12 cellular contexts compared by ENCODE assay signal in the genomic region with DNA sequence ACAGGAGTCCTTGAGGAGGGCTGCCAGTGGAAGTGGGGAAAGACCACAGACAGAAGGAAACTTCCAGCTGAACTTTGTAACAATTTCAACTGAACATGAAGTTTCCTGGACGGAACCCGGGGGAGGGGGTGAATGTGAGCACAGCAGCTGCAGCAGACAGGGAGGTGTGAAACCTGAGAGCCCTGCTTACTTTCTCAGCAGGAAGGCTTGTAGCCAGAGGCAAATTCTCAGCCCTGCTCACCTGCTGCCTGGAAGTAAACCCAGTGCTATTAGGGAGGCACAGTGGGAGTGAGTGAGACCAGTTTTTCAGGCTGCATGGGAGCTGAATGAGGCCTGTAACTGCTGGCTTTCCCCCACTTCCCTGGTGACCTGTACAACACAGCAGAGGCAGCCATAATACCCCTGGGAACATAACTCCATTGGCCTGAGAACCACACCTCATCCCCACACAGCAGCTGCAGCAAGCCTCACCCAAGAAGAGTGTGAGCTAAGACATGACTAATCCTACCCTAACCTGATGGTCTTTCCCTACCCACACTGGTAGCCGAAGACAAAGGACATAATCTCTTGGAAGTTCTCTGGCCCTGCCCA. TPM values are rescaled to one million over a fixed set of nuclear protein-coding genes. Genes with fewer than 3 reads are reported as not detected.
DNase-seq lines count a peak whose midpoint lies in the region; ATAC-seq, FAIRE-seq and TF ChIP-seq lines count a peak whose summit lies in the region.
"Had no signal": no experiment of that assay in that cellular context is flagged by ENCODE, and none has a peak within 500 bp of the region (broad histone marks: within the 10 kb centered on the region; RNA-seq: fewer than 3 reads in every experiment).

No MANE protein-coding gene starts in this region.

- H3K9me2 ChIP-seq in PC-3 (replicated peaks; ENCODE audit: low read length) = no peaks in the 10 kb centered on the region; the same call in 1 of the 2 replicates

- BruUV-seq in PC-3 (replicated peaks; lab: Mats Ljungman, UMichigan) = no TSS peak

- H3K9ac ChIP-seq in PC-3 (ENCODE audit: low read length) = peak overlapping the region; percentile 66
- H3K9ac ChIP-seq in keratinocyte (ENCODE audit: control insufficient read depth, extremely low read depth, insufficient read depth, low read length) = peak overlapping the region; percentile 73

- dilution Hi-C loops in keratinocyte (cut with MboI; ENCODE audit: extremely low pct_ligation_motif_present, low sequenced_read_pairs) = no loop called here

- POLR2A ChIA-PET in PC-3 (lab: Charles Lee; ENCODE audit: unreplicated experiment) = no interaction called here
- POLR2A ChIA-PET in CD4-positive, alpha-beta memory T cell (lab: Charles Lee; ENCODE audit: partially characterized antibody) = no interaction called here

- H3K79me2 ChIP-seq in PC-3 (ENCODE audit: low read length) (no peaks in the 10 kb centered on the region), keratinocyte (ENCODE audit: control insufficient read depth, insufficient read depth, low read length) (no peaks in the 10 kb centered on the region)

- peak overlapping the region; percentile 71 for H2AFZ ChIP-seq in PC-3 (ENCODE audit: low read length)
- peak overlapping the region; percentile 93 for H2AFZ ChIP-seq in keratinocyte (ENCODE audit: control insufficient read depth, low read length)

- DNase-seq in DMS79 (lab: John Stamatoyannopoulos, UW) = peak; percentile 94
- DNase-seq in M059J (ENCODE audit: low read depth) = peak; percentile 3
- peak; percentile 95 for DNase-seq in PC-3
- DNase-seq in keratinocyte (ENCODE audit: low read depth, low spot score) = peak; percentile 66
- no peak for DNase-seq in dermis blood vessel endothelial cell
- no peak for DNase-seq in CD4-positive, alpha-beta memory T cell
- DNase-seq in nucleus accumbens (lab: John Stamatoyannopoulos, UW) = no peak
- no peak for DNase-seq in sciatic nerve (ENCODE audit: low spot score)
- DNase-seq: activated CD4-positive, alpha-beta memory T cell treated with anti-CD3 and anti-CD28 coated beads, Interleukin-2, amount 10 ng/mL, durations not matched to agents 7 days and 5 days; CD4-positive, CD25-positive, alpha-beta regulatory T cell; OCI-M1 had no signal

- CTCF ChIA-PET in PC-3 (lab: Charles Lee) = no interaction called here
- CTCF ChIA-PET in CD4-positive, alpha-beta memory T cell (lab: Charles Lee; ENCODE audit: partially characterized antibody) = no interaction called here

- H3K9me3 ChIP-seq in PC-3 (ENCODE audit: low read length) (0 out of 2 replicates have a peak, but pooled peaks cover 5% of the 10 kb centered on the region), keratinocyte (ENCODE audit: control insufficient read depth, low read depth, low read length) (no peaks in the 10 kb centered on the region)
- H3K9me3 ChIP-seq in CD4-positive, alpha-beta memory T cell (ENCODE audit: control insufficient read depth in 1 of 2, low read length in 2 of 2) = no peaks in the 10 kb centered on the region

- H3K4me2 ChIP-seq in PC-3 (ENCODE audit: low read length) (peak overlapping the region; percentile 71), keratinocyte (ENCODE audit: control insufficient read depth, extremely low read depth, insufficient read depth, low read depth, low read length) (peak overlapping the region; percentile 72)

- H3K36me3 ChIP-seq in PC-3 (ENCODE audit: low read depth, low read length) (no peaks in the 10 kb centered on the region), keratinocyte (ENCODE audit: control insufficient read depth in 2 of 2, extremely low read depth in 1 of 2, insufficient read depth in 2 of 2, low read length in 2 of 2) (no peaks in the 10 kb centered on the region)
- H3K36me3 ChIP-seq in CD4-positive, alpha-beta memory T cell (ENCODE audit: insufficient read depth, low read length) = no peaks in the 10 kb centered on the region

- H3K27ac ChIP-seq in PC-3 (ENCODE audit: low read length) (peak overlapping the region; percentile 96), keratinocyte (ENCODE audit: control insufficient read depth, insufficient read depth, low read length) (peak overlapping the region; percentile 98)
- no peak overlapping the region for H3K27ac ChIP-seq in CD4-positive, alpha-beta memory T cell (ENCODE audit: low read depth, low read length)

- intact Hi-C loops in PC-3 (cut with micrococcal nuclease) = no loop called here
- intact Hi-C loops in CD4-positive, alpha-beta memory T cell (cut with micrococcal nuclease) = no loop called here
- intact Hi-C loops in sciatic nerve (cut with DNase I) = no loop called here

- TF ChIP-seq CTCF in PC-3 (conservative IDR thresholded peaks at IDR 0.05; ENCODE audit: low read depth, low read length) (no peak), keratinocyte (optimal IDR thresholded peaks at IDR 0.05 in 1 of 3, IDR thresholded peaks at IDR 0.05 in 1 of 3, conservative IDR thresholded peaks at IDR 0.05 in 1 of 3; ENCODE audit: extremely low read depth in 1 of 3, insufficient read depth in 2 of 3, low read length in 3 of 3) (no peak)

- peaks cover 20% of the 10 kb centered on the region for H3K4me1 ChIP-seq in PC-3 (ENCODE audit: insufficient read depth, low read length)
- H3K4me1 ChIP-seq in keratinocyte (ENCODE audit: control insufficient read depth, extremely low read depth, insufficient read depth, low read length) = peaks cover 27% of the 10 kb centered on the region
- H3K4me1 ChIP-seq in CD4-positive, alpha-beta memory T cell (ENCODE audit: insufficient read depth, low read length) = no peaks in the 10 kb centered on the region

- H4K20me1 ChIP-seq in PC-3 (ENCODE audit: low read length) = no peaks in the 10 kb centered on the region
- no peaks in the 10 kb centered on the region for H4K20me1 ChIP-seq in keratinocyte (ENCODE audit: control insufficient read depth, extremely low read depth, insufficient read depth, low read length)

- no peaks in the 10 kb centered on the region for H3F3A ChIP-seq in PC-3 (ENCODE audit: low read length, unreplicated experiment)

- FAIRE-seq in keratinocyte (lab: Jason Lieb, UNC) = peak; percentile 96

- ATAC-seq in PC-3 (peak; percentile 92), sciatic nerve (no peak)

- H3K4me3 ChIP-seq in PC-3 (ENCODE audit: low read length) (peak overlapping the region; percentile 46), keratinocyte (ENCODE audit: control insufficient read depth in 2 of 3, extremely low read depth in 1 of 3, insufficient read depth in 2 of 3, low read depth in 1 of 3, low read length in 3 of 3) (peak overlapping the region in 2 of 3 experiments; percentile 35 to 46)
- no peak overlapping the region for H3K4me3 ChIP-seq in CD4-positive, alpha-beta memory T cell (ENCODE audit: low read length in 2 of 2)

- H3K27me3 ChIP-seq in PC-3 (ENCODE audit: low read length) (no peaks in the 10 kb centered on the region), keratinocyte (ENCODE audit: control insufficient read depth, extremely low read depth, insufficient read depth, low read length) (no peaks in the 10 kb centered on the region)
- H3K27me3 ChIP-seq in CD4-positive, alpha-beta memory T cell (ENCODE audit: insufficient read depth, low read length) = no peaks in the 10 kb centered on the region

- H3K9me3 Mint-ChIP-seq in CD4-positive, alpha-beta memory T cell = peaks cover 0 to 30% (median 20%) of the 10 kb centered on the region in 8 donors
- H3K9me3 Mint-ChIP-seq: activated CD4-positive, alpha-beta memory T cell treated with anti-CD3 and anti-CD28 coated beads, Interleukin-2, amount 10 ng/mL, durations not matched to agents 7 days and 5 days had no signal

- H3K27ac Mint-ChIP-seq in CD4-positive, alpha-beta memory T cell = no peak overlapping the region
- H3K27ac Mint-ChIP-seq: activated CD4-positive, alpha-beta memory T cell treated with anti-CD3 and anti-CD28 coated beads, Interleukin-2, amount 10 ng/mL, durations not matched to agents 7 days and 5 days; CD4-positive, CD25-positive, alpha-beta regulatory T cell had no signal

- peaks cover 11% of the 10 kb centered on the region in 2 donors for H3K27me3 Mint-ChIP-seq in CD4-positive, alpha-beta memory T cell

- H3K36me3 Mint-ChIP-seq in CD4-positive, alpha-beta memory T cell = no peaks in the 10 kb centered on the region
- H3K36me3 Mint-ChIP-seq: CD4-positive, CD25-positive, alpha-beta regulatory T cell had no signal

- no peaks in the 10 kb centered on the region for H3K9me1 ChIP-seq in keratinocyte (ENCODE audit: control insufficient read depth, extremely low read depth, insufficient read depth, low read length)

- no peaks in the 10 kb centered on the region for H3K4me1 Mint-ChIP-seq in CD4-positive, alpha-beta memory T cell
- H3K4me1 Mint-ChIP-seq: activated CD4-positive, alpha-beta memory T cell treated with anti-CD3 and anti-CD28 coated beads, Interleukin-2, amount 10 ng/mL, durations not matched to agents 7 days and 5 days; CD4-positive, CD25-positive, alpha-beta regulatory T cell had no signal

- no peak overlapping the region for H3K4me3 Mint-ChIP-seq in CD4-positive, alpha-beta memory T cell
- H3K4me3 Mint-ChIP-seq: activated CD4-positive, alpha-beta memory T cell treated with anti-CD3 and anti-CD28 coated beads, Interleukin-2, amount 10 ng/mL, durations not matched to agents 7 days and 5 days; CD4-positive, CD25-positive, alpha-beta regulatory T cell had no signal

RNA-seq across cellular contexts. Expression of gene SPRR2F, which starts 9.6 kb away (rescaled TPM):
- total RNA-seq in M059J (2014; rRNA removed; shearing (Covaris generic)) = not detected in 2 replicates
- total RNA-seq in PC-3 (2014; rRNA removed) (not detected in 2 replicates), dermis blood vessel endothelial cell (not detected in 2 replicates), sciatic nerve (not detected)
- not detected in 3 replicates for polyA plus RNA-seq in keratinocyte
- polyA plus RNA-seq in keratinocyte (2011; ENCODE audit: low read depth) = not detected
- polyA plus RNA-seq in keratinocyte (2011; cell fraction: cytosol; rRNA removed) = not detected in 2 replicates
- not detected in 2 replicates for polyA plus RNA-seq in keratinocyte (2011; cell fraction: nucleus; rRNA removed)
- not detected in 2 replicates for polyA plus RNA-seq in keratinocyte (2012; ENCODE audit: low replicate concordance)
- not detected in 3 replicates for polyA minus RNA-seq in keratinocyte
- not detected for polyA minus RNA-seq in keratinocyte (2011; cell fraction: cytosol; rRNA and poly(A)+ RNA removed)
- polyA minus RNA-seq in keratinocyte (2011; cell fraction: nucleus; rRNA and poly(A)+ RNA removed) = not detected in 2 replicates
- not detected for total RNA-seq in CD4-positive, alpha-beta memory T cell
- polyA plus RNA-seq in CD4-positive, alpha-beta memory T cell = not detected
- total RNA-seq: activated CD4-positive, alpha-beta memory T cell treated with anti-CD3 and anti-CD28 coated beads, Interleukin-2, amount 10 ng/mL, durations not matched to agents 7 days and 5 days; CD4-positive, CD25-positive, alpha-beta regulatory T cell; pulmonary artery endothelial cell had no signal
- polyA plus RNA-seq: CD4-positive, CD25-positive, alpha-beta regulatory T cell had no signal

RNA-seq across cellular contexts. Expression of gene SPRR2G, which starts 27.8 kb away (rescaled TPM):
- total RNA-seq in M059J (2014; rRNA removed; shearing (Covaris generic)) = not detected in 2 replicates
- not detected in 2 replicates for total RNA-seq in PC-3 (2014; rRNA removed)
- 0.73 to 6.2 TPM (median 3.3 TPM) in 3 replicates for polyA plus RNA-seq in keratinocyte
- 178 TPM for polyA plus RNA-seq in keratinocyte (2011; ENCODE audit: low read depth)
- 1.7 and 7.0 TPM in 2 replicates for polyA plus RNA-seq in keratinocyte (2011; cell fraction: cytosol; rRNA removed)
- polyA plus RNA-seq in keratinocyte (2011; cell fraction: nucleus; rRNA removed) = 1.7 and 5.2 TPM in 2 replicates
- polyA plus RNA-seq in keratinocyte (2012; ENCODE audit: low replicate concordance) = 5.2 and 1,122 TPM in 2 replicates
- polyA minus RNA-seq in keratinocyte = 1.6 to 4.0 TPM (median 2.0 TPM) in 3 replicates
- not detected for polyA minus RNA-seq in keratinocyte (2011; cell fraction: cytosol; rRNA and poly(A)+ RNA removed)
- polyA minus RNA-seq in keratinocyte (2011; cell fraction: nucleus; rRNA and poly(A)+ RNA removed) = not detected in 2 replicates
- not detected in 2 replicates for total RNA-seq in dermis blood vessel endothelial cell
- total RNA-seq in CD4-positive, alpha-beta memory T cell = not detected
- not detected for polyA plus RNA-seq in CD4-positive, alpha-beta memory T cell
- not detected for total RNA-seq in sciatic nerve
- total RNA-seq: activated CD4-positive, alpha-beta memory T cell treated with anti-CD3 and anti-CD28 coated beads, Interleukin-2, amount 10 ng/mL, durations not matched to agents 7 days and 5 days; CD4-positive, CD25-positive, alpha-beta regulatory T cell; pulmonary artery endothelial cell had no signal
- polyA plus RNA-seq: CD4-positive, CD25-positive, alpha-beta regulatory T cell had no signal

RNA-seq across cellular contexts. Expression of gene SPRR2E, which starts 28.6 kb away (rescaled TPM):
- not detected in 2 replicates for total RNA-seq in M059J (2014; rRNA removed; shearing (Covaris generic))
- total RNA-seq in PC-3 (2014; rRNA removed) (not detected in 2 replicates), dermis blood vessel endothelial cell (not detected in 2 replicates), sciatic nerve (not detected)
- polyA plus RNA-seq in keratinocyte = 6.7 to 16.2 TPM (median 10.5 TPM) in 3 replicates
- 220 TPM for polyA plus RNA-seq in keratinocyte (2011; ENCODE audit: low read depth)
- polyA plus RNA-seq in keratinocyte (2011; cell fraction: cytosol; rRNA removed) = 15.8 and 57.1 TPM in 2 replicates
- 12.0 and 23.4 TPM in 2 replicates for polyA plus RNA-seq in keratinocyte (2011; cell fraction: nucleus; rRNA removed)
- 28.1 and 2,548 TPM in 2 replicates for polyA plus RNA-seq in keratinocyte (2012; ENCODE audit: low replicate concordance)
- 3.4 to 9.1 TPM (median 5.1 TPM) in 3 replicates for polyA minus RNA-seq in keratinocyte
- 3.6 TPM for polyA minus RNA-seq in keratinocyte (2011; cell fraction: cytosol; rRNA and poly(A)+ RNA removed)
- 4.3 and 11.0 TPM in 2 replicates for polyA minus RNA-seq in keratinocyte (2011; cell fraction: nucleus; rRNA and poly(A)+ RNA removed)
- not detected for total RNA-seq in CD4-positive, alpha-beta memory T cell
- not detected for polyA plus RNA-seq in CD4-positive, alpha-beta memory T cell
- total RNA-seq: activated CD4-positive, alpha-beta memory T cell treated with anti-CD3 and anti-CD28 coated beads, Interleukin-2, amount 10 ng/mL, durations not matched to agents 7 days and 5 days; CD4-positive, CD25-positive, alpha-beta regulatory T cell; pulmonary artery endothelial cell had no signal
- polyA plus RNA-seq: CD4-positive, CD25-positive, alpha-beta regulatory T cell had no signal

RNA-seq across cellular contexts. Expression of gene SPRR2B, which starts 51.5 kb away (rescaled TPM):
- total RNA-seq in M059J (2014; rRNA removed; shearing (Covaris generic)) = not detected in 2 replicates
- total RNA-seq in PC-3 (2014; rRNA removed) = not detected in 2 replicates
- polyA plus RNA-seq in keratinocyte = 0.45 to 0.48 TPM in 2 of 3 replicates, not detected in the other
- polyA plus RNA-seq in keratinocyte (2011; ENCODE audit: low read depth) = 18.4 TPM
- polyA plus RNA-seq in keratinocyte (2011; cell fraction: cytosol; rRNA removed) = 0.50 TPM in 1 of 2 replicates, not detected in the other
- 0.42 TPM in 1 of 2 replicates, not detected in the other for polyA plus RNA-seq in keratinocyte (2011; cell fraction: nucleus; rRNA removed)
- polyA plus RNA-seq in keratinocyte (2012; ENCODE audit: low replicate concordance) = 0.65 and 152 TPM in 2 replicates
- 0.73 TPM in 1 of 3 replicates, not detected in the others for polyA minus RNA-seq in keratinocyte
- polyA minus RNA-seq in keratinocyte (2011; cell fraction: cytosol; rRNA and poly(A)+ RNA removed) = not detected
- not detected in 2 replicates for polyA minus RNA-seq in keratinocyte (2011; cell fraction: nucleus; rRNA and poly(A)+ RNA removed)
- total RNA-seq in dermis blood vessel endothelial cell = not detected in 2 replicates
- total RNA-seq in CD4-positive, alpha-beta memory T cell = not detected
- not detected for polyA plus RNA-seq in CD4-positive, alpha-beta memory T cell
- total RNA-seq in sciatic nerve = not detected
- total RNA-seq: activated CD4-positive, alpha-beta memory T cell treated with anti-CD3 and anti-CD28 coated beads, Interleukin-2, amount 10 ng/mL, durations not matched to agents 7 days and 5 days; CD4-positive, CD25-positive, alpha-beta regulatory T cell; pulmonary artery endothelial cell had no signal
- polyA plus RNA-seq: CD4-positive, CD25-positive, alpha-beta regulatory T cell had no signal

Comparison
In these comparisons a context has a peak if more than half of its experiments do, and no peak if none do; other contexts are left out.
1. DNase-seq: peak in DMS79 (single experiment), M059J (single experiment), PC-3 (single experiment) and keratinocyte (single experiment); none in dermis blood vessel endothelial cell (single experiment), CD4-positive, alpha-beta memory T cell (0 of 5), nucleus accumbens (0 of 56) and sciatic nerve (single experiment).
2. H3K4me3 ChIP-seq: peak in PC-3 (single experiment) and keratinocyte (2 of 3); none in CD4-positive, alpha-beta memory T cell (0 of 2).